1 cellular context compared by ENCODE assay signal in the genomic region with DNA sequence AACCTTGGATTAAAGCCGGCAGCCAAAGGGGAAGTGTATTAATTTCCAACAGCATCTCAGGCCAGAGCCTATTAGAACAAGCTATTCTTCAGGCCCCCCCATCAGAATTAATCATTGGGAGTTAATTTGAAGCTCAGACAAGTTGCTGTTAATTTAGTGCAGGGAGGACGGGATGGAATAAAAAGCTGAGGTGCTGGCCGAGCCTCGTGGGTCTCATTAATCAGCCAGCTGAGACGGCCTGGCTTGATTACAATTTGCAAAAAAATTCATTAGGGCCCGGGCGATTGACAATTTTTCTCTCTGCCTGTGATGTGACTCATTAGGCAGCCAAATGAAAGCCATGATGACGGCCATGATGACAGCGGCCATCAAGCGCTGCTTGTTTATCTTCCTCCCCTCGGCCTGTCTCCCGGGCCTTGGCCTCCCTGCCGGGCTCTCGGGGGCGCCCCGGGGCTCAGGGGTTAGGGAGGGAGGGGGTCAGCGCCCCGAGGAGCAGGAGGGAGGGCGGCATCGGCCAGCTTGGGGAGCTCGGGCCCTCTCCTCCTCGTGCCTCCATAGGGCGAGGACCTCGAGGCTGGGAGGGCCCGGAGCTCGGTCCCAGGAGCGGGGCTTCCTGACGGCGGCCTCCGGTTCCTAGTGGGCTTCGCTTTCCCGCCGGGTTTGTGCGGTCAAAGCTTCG.
TF ChIP-seq lines count a peak whose summit lies in the region.

No MANE protein-coding gene starts in this region.

TF ChIP-seq in neural cell, 6 proteins besides CTCF, POLR2A, EP300 and RAD21:
- TF ChIP-seq EZH2 (IDR thresholded peaks at IDR 0.05; ENCODE audit: borderline replicate concordance, insufficient read depth, low read length, poor library complexity, severe bottlenecking) (peak; percentile 54), MXI1 (conservative IDR thresholded peaks at IDR 0.05; ENCODE audit: poor library complexity, severe bottlenecking) (no peak)
TF ChIP-seq in neural cell: peak in this region for 1.
